ENCODE assay signal across 12 cellular contexts in genomic region chr16:27231692-27232060, GRCh38. TPM values are rescaled to one million over a fixed set of nuclear protein-coding genes. Genes with fewer than 3 reads are reported as not detected.
DNase-seq lines count a peak whose midpoint lies in the region; ATAC-seq, FAIRE-seq and TF ChIP-seq lines count a peak whose summit lies in the region.
"Had no signal": no experiment of that assay in that cellular context is flagged by ENCODE, and none has a peak within 500 bp of the region (broad histone marks: within the 10 kb centered on the region; RNA-seq: fewer than 3 reads in every experiment).

No MANE protein-coding gene starts in this region.

- peak overlapping the region; percentile 59 for H3K4me3 Mint-ChIP-seq in activated CD4-positive, alpha-beta T cell treated with anti-CD3 and anti-CD28 coated beads for 36 hours

- H3K4me1 Mint-ChIP-seq in activated CD4-positive, alpha-beta T cell treated with anti-CD3 and anti-CD28 coated beads for 36 hours: peaks cover 85% of the 10 kb centered on the region

- no peak for TF ChIP-seq CTCF in tibial nerve (IDR thresholded peaks at IDR 0.05)

- no peak for TF ChIP-seq EP300 in tibial nerve (IDR thresholded peaks at IDR 0.05)

- no peak for ATAC-seq in activated CD4-positive, alpha-beta T cell treated with anti-CD3 and anti-CD28 coated beads for 36 hours
- ATAC-seq in HG03095 (IDR thresholded peaks at IDR 0.05; ENCODE audit: unreplicated experiment) (peak; percentile 10), GM19351 (IDR thresholded peaks at IDR 0.05; ENCODE audit: unreplicated experiment) (no peak)
- ATAC-seq in activated naive CD4-positive, alpha-beta T cell treated with anti-CD3 and anti-CD28 coated beads, Interleukin-2, amount 50 U/mL, for 72 hours: peak in 1 of 2 donors; percentile 0

- H3K36me3 ChIP-seq in small intestine (ENCODE audit: control insufficient read depth in 2 of 2, insufficient read depth in 2 of 2, low read length in 2 of 2): no peaks in the 10 kb centered on the region
- peaks cover 0 to 55% (median 0%) of the 10 kb centered on the region in 3 donors for H3K36me3 ChIP-seq in tibial nerve

- POLR2A ChIA-PET in activated CD4-positive, alpha-beta T cell treated with anti-CD3 and anti-CD28 coated beads for 36 hours (lab: Charles Lee): interaction anchor here (0.8 to 2.6 kb wide), 6 partner anchors 28 to 173 kb away, joined by 3 to 23 read pairs (median 7); partner anchors contain the start of gene KDM8

- H3K27ac Mint-ChIP-seq in activated CD4-positive, alpha-beta T cell treated with anti-CD3 and anti-CD28 coated beads for 36 hours: peak overlapping the region; percentile 93
- H3K27ac Mint-ChIP-seq in activated naive CD4-positive, alpha-beta T cell treated with anti-CD3 and anti-CD28 coated beads, Interleukin-2, amount 50 U/mL, for 72 hours: peak overlapping the region; percentile 93 to 99

- intact Hi-C loops in activated CD4-positive, alpha-beta T cell treated with anti-CD3 and anti-CD28 coated beads for 36 hours (cut with DNase I, micrococcal nuclease): loop anchor here (2.0 to 10.0 kb wide), 2 partner anchors 53 to 953 kb away; no protein-coding TSS in a partner anchor

- H3K27me3 ChIP-seq in small intestine (ENCODE audit: control insufficient read depth in 2 of 2, insufficient read depth in 2 of 2, low read length in 2 of 2): no peaks in the 10 kb centered on the region
- no peaks in the 10 kb centered on the region for H3K27me3 ChIP-seq in tibial nerve
- H3K27me3 ChIP-seq: MG63 had no signal

- H3K4me3 ChIP-seq in small intestine (ENCODE audit: low read depth in 1 of 2, low read length in 2 of 2) (no peak overlapping the region), tibial nerve (no peak overlapping the region)
- H3K4me3 ChIP-seq: MG63, thoracic aorta had no signal

- peaks cover 59% of the 10 kb centered on the region for H3K36me3 Mint-ChIP-seq in activated CD4-positive, alpha-beta T cell treated with anti-CD3 and anti-CD28 coated beads for 36 hours (ENCODE audit: low read depth)
- H3K36me3 Mint-ChIP-seq in activated naive CD4-positive, alpha-beta T cell treated with anti-CD3 and anti-CD28 coated beads, Interleukin-2, amount 50 U/mL, for 72 hours: peaks cover 31 to 42% of the 10 kb centered on the region in 2 donors

- no peak for DNase-seq in activated CD4-positive, alpha-beta T cell treated with anti-CD3 and anti-CD28 coated beads for 36 hours
- DNase-seq in activated CD4-positive, alpha-beta T cell treated with anti-CD3 and anti-CD28 coated beads, Interleukin-2, amount 50 U/mL, for 4 hours: no peak
- DNase-seq in activated naive CD4-positive, alpha-beta T cell treated with anti-CD3 and anti-CD28 coated beads, Interleukin-2, amount 50 U/mL, for 72 hours (ENCODE audit: low spot score in 2 of 2): no peak
- DNase-seq in small intestine: no peak
- DNase-seq in COLO829 (ENCODE audit: low spot score): no peak
- no peak for DNase-seq in tibial nerve (ENCODE audit: low spot score in 2 of 2)
- DNase-seq: activated effector memory CD4-positive, alpha-beta T cell treated with Interleukin-2 at 50 U/mL for 16 hours; MG63; NCI-H345 had no signal

- peak overlapping the region; percentile 75 to 76 for H3K27ac ChIP-seq in small intestine (ENCODE audit: low read depth in 1 of 2, low read length in 1 of 2)
- H3K27ac ChIP-seq in tibial nerve: peak overlapping the region in 1 of 4 donors; percentile 38
- H3K27ac ChIP-seq: thoracic aorta had no signal

- H3K4me1 ChIP-seq in small intestine (ENCODE audit: control insufficient read depth in 2 of 2, insufficient read depth in 1 of 2, low read depth in 1 of 2, low read length in 1 of 2): peaks cover 13 to 19% of the 10 kb centered on the region in 2 donors
- peaks cover 0 to 43% (median 20%) of the 10 kb centered on the region in 4 donors for H3K4me1 ChIP-seq in tibial nerve

- H3K9me3 Mint-ChIP-seq in activated CD4-positive, alpha-beta T cell treated with anti-CD3 and anti-CD28 coated beads for 36 hours (ENCODE audit: low read depth): no peaks in the 10 kb centered on the region
- no peaks in the 10 kb centered on the region for H3K9me3 Mint-ChIP-seq in activated naive CD4-positive, alpha-beta T cell treated with anti-CD3 and anti-CD28 coated beads, Interleukin-2, amount 50 U/mL, for 72 hours

- 78 to 91% (median 81%) methylated on average over 7 to 8 of the region's 8 CpGs for WGBS in small intestine, 3 donors
- 89 to 92% methylated on average over 8 of the region's 8 CpGs for WGBS in tibial nerve, 2 donors

- no peak for FAIRE-seq in small intestine (lab: Jason Lieb, UNC)

- CTCF ChIA-PET in activated CD4-positive, alpha-beta T cell treated with anti-CD3 and anti-CD28 coated beads for 36 hours (lab: Charles Lee): interaction anchor here (0.6 to 7.5 kb wide), 13 partner anchors 8 to 144 kb away, joined by 3 to 63 read pairs (median 4); partner anchors contain the start of genes KDM8 and NSMCE1

- H3K9me3 ChIP-seq in small intestine (ENCODE audit: control insufficient read depth, low read depth) (no peaks in the 10 kb centered on the region), tibial nerve (no peaks in the 10 kb centered on the region)
- H3K9me3 ChIP-seq: MG63, thoracic aorta had no signal

- no peak for TF ChIP-seq POLR2A in tibial nerve (IDR thresholded peaks at IDR 0.05)

- no peaks in the 10 kb centered on the region for H3K27me3 Mint-ChIP-seq in activated CD4-positive, alpha-beta T cell treated with anti-CD3 and anti-CD28 coated beads for 36 hours

RNA-seq across cellular contexts. Expression of gene KDM8, which starts 28.4 kb away (rescaled TPM):
- total RNA-seq in activated CD4-positive, alpha-beta T cell treated with anti-CD3 and anti-CD28 coated beads for 36 hours: 10 to 100 TPM in 1 of 2 experiments, 1 to 10 TPM in 1; 9.8 to 10.4 TPM
- total RNA-seq in activated naive CD4-positive, alpha-beta T cell treated with anti-CD3 and anti-CD28 coated beads, Interleukin-2, amount 50 U/mL, for 72 hours: 10 to 100 TPM in 1 of 2 donors, 1 to 10 TPM in 1; 9.2 to 10.8 TPM
- polyA plus RNA-seq in small intestine: 100 to 1,000 TPM in 1 of 3 donors, 10 to 100 TPM in 1, 1 to 10 TPM in 1; 8.7 to 117 (median 67.6) TPM
- 1 to 10 TPM; 2.3 to 7.6 (median 4.8) TPM for total RNA-seq in tibial nerve

RNA-seq across cellular contexts. Expression of gene NSMCE1, which starts 36.9 kb away (rescaled TPM):
- total RNA-seq in activated CD4-positive, alpha-beta T cell treated with anti-CD3 and anti-CD28 coated beads for 36 hours: 100 to 1,000 TPM; 110 to 127 TPM
- 100 to 1,000 TPM; 106 to 132 TPM for total RNA-seq in activated naive CD4-positive, alpha-beta T cell treated with anti-CD3 and anti-CD28 coated beads, Interleukin-2, amount 50 U/mL, for 72 hours
- polyA plus RNA-seq in small intestine: 10 to 100 TPM; 37.8 to 66.1 (median 42.7) TPM
- total RNA-seq in tibial nerve: 10 to 100 TPM; 27.7 to 41.4 (median 31.5) TPM
